1 cellular context compared by ENCODE assay signal in the genomic region with DNA sequence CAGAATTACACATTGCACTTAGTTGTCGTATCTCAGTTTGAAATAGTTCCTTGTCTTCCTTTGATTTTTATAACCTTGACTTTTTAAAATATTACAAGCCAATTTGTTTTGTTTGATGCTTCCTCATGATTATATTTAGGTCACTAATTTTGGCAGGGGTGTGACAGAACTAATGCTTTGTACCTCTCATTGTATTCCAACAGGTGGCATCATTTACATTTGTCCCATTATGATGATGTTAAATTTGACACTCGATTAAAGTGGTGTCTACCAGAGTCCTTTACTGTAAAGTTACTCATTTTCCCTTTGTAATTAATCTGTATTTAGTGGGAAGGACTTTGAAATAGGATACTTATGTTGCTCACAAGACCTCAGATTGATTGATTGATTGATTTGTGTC.
TF ChIP-seq lines count a peak whose summit lies in the region.

No MANE protein-coding gene starts in this region.

TF ChIP-seq in GM12878, 131 proteins besides CTCF, POLR2A, EP300 and RAD21:
- no peak for TF ChIP-seq IKZF1 (conservative IDR thresholded peaks at IDR 0.05)
- TF ChIP-seq SUZ12 (IDR thresholded peaks at IDR 0.05; ENCODE audit: unreplicated experiment) = no peak
- no peak for TF ChIP-seq YY1 (IDR thresholded peaks at IDR 0.05; ENCODE audit: low read depth, low read length)
- TF ChIP-seq, protein P1, sequence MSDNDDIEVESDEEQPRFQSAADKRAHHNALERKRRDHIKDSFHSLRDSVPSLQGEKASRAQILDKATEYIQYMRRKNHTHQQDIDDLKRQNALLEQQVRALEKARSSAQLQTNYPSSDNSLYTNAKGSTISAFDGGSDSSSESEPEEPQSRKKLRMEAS (IDR thresholded peaks at IDR 0.05; ENCODE audit: low read depth, low read length) = no peak
- peak; percentile 24; the same call in 1 of the 2 replicates for TF ChIP-seq SMC3 (IDR thresholded peaks at IDR 0.05; ENCODE audit: borderline replicate concordance, low read length)
- no peak for TF ChIP-seq HDAC6 (IDR thresholded peaks at IDR 0.05; ENCODE audit: unreplicated experiment)
- no peak for TF ChIP-seq GABPA (IDR thresholded peaks at IDR 0.05; ENCODE audit: low read depth)
- TF ChIP-seq, protein P2, sequence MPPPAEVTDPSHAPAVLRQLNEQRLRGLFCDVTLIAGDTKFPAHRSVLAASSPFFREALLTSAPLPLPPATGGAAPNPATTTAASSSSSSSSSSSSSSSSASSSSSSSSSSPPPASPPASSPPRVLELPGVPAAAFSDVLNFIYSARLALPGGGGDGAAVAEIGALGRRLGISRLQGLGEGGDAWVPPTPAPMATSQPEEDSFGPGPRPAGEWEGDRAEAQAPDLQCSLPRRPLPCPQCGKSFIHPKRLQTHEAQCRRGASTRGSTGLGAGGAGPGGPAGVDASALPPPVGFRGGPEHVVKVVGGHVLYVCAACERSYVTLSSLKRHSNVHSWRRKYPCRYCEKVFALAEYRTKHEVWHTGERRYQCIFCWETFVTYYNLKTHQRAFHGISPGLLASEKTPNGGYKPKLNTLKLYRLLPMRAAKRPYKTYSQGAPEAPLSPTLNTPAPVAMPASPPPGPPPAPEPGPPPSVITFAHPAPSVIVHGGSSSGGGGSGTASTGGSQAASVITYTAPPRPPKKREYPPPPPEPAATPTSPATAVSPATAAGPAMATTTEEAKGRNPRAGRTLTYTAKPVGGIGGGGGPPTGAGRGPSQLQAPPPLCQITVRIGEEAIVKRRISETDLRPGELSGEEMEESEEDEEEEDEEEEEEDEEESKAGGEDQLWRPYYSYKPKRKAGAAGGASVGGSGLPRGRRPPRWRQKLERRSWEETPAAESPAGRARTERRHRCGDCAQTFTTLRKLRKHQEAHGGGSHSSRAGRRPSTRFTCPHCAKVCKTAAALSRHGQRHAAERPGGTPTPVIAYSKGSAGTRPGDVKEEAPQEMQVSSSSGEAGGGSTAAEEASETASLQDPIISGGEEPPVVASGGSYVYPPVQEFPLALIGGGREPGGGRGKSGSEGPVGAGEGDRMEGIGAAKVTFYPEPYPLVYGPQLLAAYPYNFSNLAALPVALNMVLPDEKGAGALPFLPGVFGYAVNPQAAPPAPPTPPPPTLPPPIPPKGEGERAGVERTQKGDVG (CRISPR knock-in tag; IDR thresholded peaks at IDR 0.05) = no peak
